ENCODE assay signal across 9 cellular contexts in the genomic region with DNA sequence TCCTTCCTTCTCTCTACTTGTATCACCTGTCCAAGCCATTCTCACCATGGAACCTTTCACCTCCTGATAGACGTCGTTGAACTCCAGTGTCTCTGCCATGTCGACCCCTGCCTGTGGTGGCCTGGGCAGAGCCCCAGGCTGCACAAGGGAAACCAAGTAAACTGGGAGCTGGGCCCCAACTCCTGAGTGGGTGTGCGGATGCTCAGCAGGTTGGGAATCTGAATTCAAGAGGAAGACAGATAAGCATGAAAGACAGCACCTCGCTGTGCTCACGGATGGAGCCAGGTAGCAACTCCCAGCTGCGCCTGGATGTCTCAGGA. TPM values are rescaled to one million over a fixed set of nuclear protein-coding genes. Genes with fewer than 3 reads are reported as not detected.
DNase-seq lines count a peak whose midpoint lies in the region; ATAC-seq, FAIRE-seq and TF ChIP-seq lines count a peak whose summit lies in the region.
"Had no signal": no experiment of that assay in that cellular context is flagged by ENCODE, and none has a peak within 500 bp of the region (broad histone marks: within the 10 kb centered on the region; RNA-seq: fewer than 3 reads in every experiment).

No MANE protein-coding gene starts in this region.

- POLR2A ChIA-PET in A673 (lab: Charles Lee; ENCODE audit: low non-redundant PET) = no interaction called here

- H3K36me3 ChIP-seq in A673 (ENCODE audit: insufficient read depth, low read length, poor library complexity, severe bottlenecking) (peaks cover 47% of the 10 kb centered on the region), HAP-1 (replicated peaks) (peaks cover 47% of the 10 kb centered on the region), astrocyte (ENCODE audit: insufficient read depth, low read length) (peaks cover 33% of the 10 kb centered on the region)

- TF ChIP-seq CTCF in A673 (conservative IDR thresholded peaks at IDR 0.05; ENCODE audit: low read depth, low read length) (no peak), astrocyte (IDR thresholded peaks at IDR 0.05; ENCODE audit: insufficient read depth, low read depth, low read length) (no peak)

- ATAC-seq in memory B cell (ENCODE audit: low read depth) = no peak
- ATAC-seq in HG02571 (IDR thresholded peaks at IDR 0.05; ENCODE audit: unreplicated experiment) = no peak

- CTCF ChIA-PET in A673 (lab: Charles Lee) = interaction anchor here (2.1 kb wide), 1 partner anchor 11 kb away, joined by 5 read pairs; no protein-coding TSS in a partner anchor

- DNase-seq in A673 (ENCODE audit: low spot score) = no peak
- no peak for DNase-seq in HAP-1 (ENCODE audit: low spot score in 2 of 2)
- no peak for DNase-seq in astrocyte (ENCODE audit: low read depth)
- no peak for DNase-seq in memory B cell (ENCODE audit: low spot score in 2 of 2)
- no peak for DNase-seq in NCI-H748 (lab: John Stamatoyannopoulos, UW; ENCODE audit: unreplicated experiment)
- no peak for DNase-seq in NCI-H1417 (lab: John Stamatoyannopoulos, UW)
- no peak for DNase-seq in NCI-H187 (lab: John Stamatoyannopoulos, UW)

- peak overlapping the region; percentile 86 for H3K4me2 ChIP-seq in astrocyte (ENCODE audit: low read length)

- peak overlapping the region; percentile 89 for H2AFZ ChIP-seq in astrocyte (ENCODE audit: low read depth, low read length)

- H3K9me3 ChIP-seq in A673 (ENCODE audit: low read depth, low read length, poor library complexity, severe bottlenecking) (no peaks in the 10 kb centered on the region), HAP-1 (no peaks in the 10 kb centered on the region), astrocyte (ENCODE audit: insufficient read depth, low read depth, low read length) (no peaks in the 10 kb centered on the region)

- H3K27me3 ChIP-seq in A673 (replicated peaks; ENCODE audit: insufficient read depth, low read depth, low read length, poor library complexity) (no peaks in the 10 kb centered on the region), HAP-1 (ENCODE audit: low read depth) (no peaks in the 10 kb centered on the region), astrocyte (ENCODE audit: insufficient read depth, low read length) (peaks cover 10% of the 10 kb centered on the region)

- no TSS peak for BruUV-seq in A673 (replicated peaks; lab: Mats Ljungman, UMichigan)

- intact Hi-C loops in A673 (cut with micrococcal nuclease; ENCODE audit: unreplicated experiment) = loop anchor here (1.0 to 5.0 kb wide), 2 partner anchors 10 to 332 kb away; a partner anchor contains a TSS

- no peaks in the 10 kb centered on the region for H3K9me3 Mint-ChIP-seq in astrocyte (ENCODE audit: unreplicated experiment)
- H3K9me3 Mint-ChIP-seq in memory B cell = no peaks in the 10 kb centered on the region

- H3K4me3 ChIP-seq in A673 (ENCODE audit: low read depth, low read length, poor library complexity, severe bottlenecking) = peak overlapping the region; percentile 86
- peak overlapping the region; percentile 81 for H3K4me3 ChIP-seq in HAP-1
- H3K4me3 ChIP-seq in astrocyte (ENCODE audit: insufficient read depth, low read depth, low read length) = peak overlapping the region; percentile 76

- H3K4me1 Mint-ChIP-seq in astrocyte (ENCODE audit: low read depth, unreplicated experiment) (peaks cover 7% of the 10 kb centered on the region), memory B cell (peaks cover 23% of the 10 kb centered on the region)

- no peak for FAIRE-seq in astrocyte (lab: Jason Lieb, UNC)
- FAIRE-seq: islet of Langerhans had no signal

- peak overlapping the region; percentile 90 for H3K9ac ChIP-seq in astrocyte (ENCODE audit: low read length)

- peaks cover 10% of the 10 kb centered on the region for H4K20me1 ChIP-seq in astrocyte (ENCODE audit: insufficient read depth, low read length)

- H3K27ac Mint-ChIP-seq in astrocyte (ENCODE audit: unreplicated experiment) (peak overlapping the region; percentile 23), memory B cell (peak overlapping the region; percentile 94)

- H3K4me1 ChIP-seq in A673 (ENCODE audit: insufficient read depth, low read length, poor library complexity, severe bottlenecking) = peaks cover 11% of the 10 kb centered on the region
- H3K4me1 ChIP-seq in HAP-1 = peaks cover 12% of the 10 kb centered on the region
- H3K4me1 ChIP-seq in astrocyte (ENCODE audit: insufficient read depth, low read length) = peaks cover 15% of the 10 kb centered on the region

- H3K4me3 Mint-ChIP-seq in astrocyte (ENCODE audit: unreplicated experiment) = peak overlapping the region; percentile 86
- peak overlapping the region; percentile 84 for H3K4me3 Mint-ChIP-seq in memory B cell

- H3K36me3 Mint-ChIP-seq in astrocyte (ENCODE audit: low read depth, unreplicated experiment) (peaks cover 14% of the 10 kb centered on the region), memory B cell (peaks cover 24% of the 10 kb centered on the region)

- H3K27ac ChIP-seq in A673 (ENCODE audit: low read depth, low read length, poor library complexity, severe bottlenecking) (peak overlapping the region; percentile 93), astrocyte (ENCODE audit: low read depth, low read length) (peak overlapping the region; percentile 64)

- in situ Hi-C loops in HAP-1 (cut with MboI; ENCODE audit: low sequenced_read_pairs) = no loop called here

- peaks cover 50% of the 10 kb centered on the region for H3K79me2 ChIP-seq in astrocyte (ENCODE audit: insufficient read depth, low read length)

- H3K27me3 Mint-ChIP-seq in astrocyte (ENCODE audit: low read depth, unreplicated experiment) (peaks cover 12% of the 10 kb centered on the region), memory B cell (no peaks in the 10 kb centered on the region)

RNA-seq across cellular contexts. Expression of a gene that starts 0.7 kb away (rescaled TPM):
- total RNA-seq in A673 (2021) (393 and 399 TPM in 2 replicates), astrocyte (76.9 and 79.5 TPM in 2 replicates)

RNA-seq across cellular contexts. Expression of a gene that starts 3.2 kb away (rescaled TPM):
- total RNA-seq in A673 (2021) (not detected in 2 replicates), astrocyte (not detected in 2 replicates)

RNA-seq across cellular contexts. Expression of a gene that starts 10.2 kb away (rescaled TPM):
- total RNA-seq in A673 (2021) = 80.4 and 88.8 TPM in 2 replicates
- total RNA-seq in astrocyte = 149 and 161 TPM in 2 replicates

RNA-seq across cellular contexts. Expression of a gene that starts 46.0 kb away (rescaled TPM):
- total RNA-seq in A673 (2021) (not detected in 2 replicates), astrocyte (not detected in 2 replicates)

RNA-seq across cellular contexts. Expression of a gene that starts 55.5 kb away (rescaled TPM):
- not detected in 2 replicates for total RNA-seq in A673 (2021)
- total RNA-seq in astrocyte = not detected in 2 replicates
